In genomic region chr17:64667807-64668721, GRCh38 we compare ENCODE assay signal across 8 cellular contexts. TPM values are rescaled to one million over a fixed set of nuclear protein-coding genes. Genes with fewer than 3 reads are reported as not detected.
A peak's percentile ranks its signal among the peaks of the same experiment; 100 is the strongest.
DNase-seq lines count a peak whose midpoint lies in the region; ATAC-seq, FAIRE-seq and TF ChIP-seq lines count a peak whose summit lies in the region.
"Not testable (repeated sequence)": the region's sequence is repeated elsewhere in the genome, so short reads cannot be mapped to it uniquely, and the experiment has no call there.

No MANE protein-coding gene starts in this region.

- not testable (repeated sequence) for H3K27me3 ChIP-seq in AG04450 (ENCODE audit: control insufficient read depth, insufficient read depth, low read length); HCT116 (ENCODE audit: insufficient read depth, low read length); fibroblast of lung (ENCODE audit: control insufficient read depth, insufficient read depth, low read length); keratinocyte (ENCODE audit: control insufficient read depth, extremely low read depth, insufficient read depth, low read length); parathyroid adenoma (ENCODE audit: control insufficient read depth, insufficient read depth, low read length)

- RAD21 ChIA-PET in HCT116 (lab: Charles Lee; ENCODE audit: low non-redundant PET in 1 of 2, low total read pairs in 2 of 2, uncharacterized antibody in 2 of 2, unreplicated experiment in 2 of 2) = not testable (repeated sequence)

- peaks cover 89 to 98% of the 10 kb centered on the region in 2 experiments for H3K4me1 ChIP-seq in HCT116 (ENCODE audit: control insufficient read depth in 1 of 2, insufficient read depth in 2 of 2, low read length in 2 of 2)
- not testable (repeated sequence) for H3K4me1 ChIP-seq in fibroblast of lung (ENCODE audit: control insufficient read depth, extremely low read depth, insufficient read depth, low read length); parathyroid adenoma
- H3K4me1 ChIP-seq in keratinocyte (ENCODE audit: control insufficient read depth, extremely low read depth, insufficient read depth, low read length) = peaks cover 32% of the 10 kb centered on the region

- peak overlapping the region; percentile 34 for H3K9ac ChIP-seq in HCT116 (ENCODE audit: low read length)
- not testable (repeated sequence) for H3K9ac ChIP-seq in fibroblast of lung (ENCODE audit: insufficient read depth, low read length); keratinocyte (ENCODE audit: control insufficient read depth, extremely low read depth, insufficient read depth, low read length); parathyroid adenoma

- H3K4me1 Mint-ChIP-seq in MCF 10A (ENCODE audit: insufficient read depth, unreplicated experiment) = peaks cover 14% of the 10 kb centered on the region

- not testable (repeated sequence) for H3K4me3 Mint-ChIP-seq in MCF 10A (ENCODE audit: unreplicated experiment)

- not testable (repeated sequence) for H3K9me2 ChIP-seq in HCT116 (ENCODE audit: insufficient read depth)

- DNase-seq in AG04450 (ENCODE audit: low read depth, low spot score) = peak; percentile 84
- peak; percentile 73 for DNase-seq in HCT116 (ENCODE audit: low read depth, low spot score)
- DNase-seq in NCI-H226 = peak; percentile 68
- DNase-seq in MCF 10A (ENCODE audit: unreplicated experiment) = peak; percentile 64
- DNase-seq in fibroblast of lung (ENCODE audit: low read depth in 2 of 2) = peak; percentile 71 to 93
- DNase-seq in keratinocyte (ENCODE audit: low read depth, low spot score) = not testable (repeated sequence)

- TF ChIP-seq POLR2A in HCT116 (IDR thresholded peaks at IDR 0.05; ENCODE audit: borderline replicate concordance, extremely low read depth, insufficient read depth, insufficient read length) = not testable (repeated sequence)

- H3K79me2 ChIP-seq in HCT116 (ENCODE audit: insufficient read depth, low read length); fibroblast of lung (ENCODE audit: control insufficient read depth, insufficient read depth, low read length); keratinocyte (ENCODE audit: control insufficient read depth, insufficient read depth, low read length); parathyroid adenoma: not testable (repeated sequence)

- dilution Hi-C loops in keratinocyte (cut with MboI; ENCODE audit: extremely low pct_ligation_motif_present, low sequenced_read_pairs) = not testable (repeated sequence)

- TF ChIP-seq RAD21 in HCT116 (IDR thresholded peaks at IDR 0.05; ENCODE audit: low read depth) = peak; percentile 28; the same call in 1 of the 2 replicates

- ATAC-seq in HCT116 (peak; percentile 53), SK-N-SH treated with all-trans-retinoic acid at 6 μM for 48 hours (peak; percentile 48)

- CTCF ChIA-PET in AG04450 (lab: Charles Lee) = interaction anchor here (0.7 kb wide), 1 partner anchor 81 kb away, joined by 3 read pairs; no protein-coding TSS in a partner anchor
- CTCF ChIA-PET in HCT116 (lab: Charles Lee); MCF 10A (lab: Yijun Ruan, JAX): not testable (repeated sequence)

- not testable (repeated sequence) for H3K4me3 ChIP-seq in AG04450 (ENCODE audit: low read depth, low read length); fibroblast of lung (replicated peaks in 1 of 4; ENCODE audit: control extremely low read depth in 1 of 4, insufficient read depth in 1 of 4, low read depth in 3 of 4, low read length in 4 of 4); keratinocyte (ENCODE audit: control insufficient read depth in 2 of 3, extremely low read depth in 1 of 3, insufficient read depth in 2 of 3, low read depth in 1 of 3, low read length in 3 of 3); parathyroid adenoma (ENCODE audit: low read depth, low read length)
- H3K4me3 ChIP-seq in HCT116 (replicated peaks in 1 of 2; ENCODE audit: low read depth in 1 of 2, low read length in 2 of 2) = peak overlapping the region; percentile 6 to 26

- intact Hi-C loops in HCT116 (cut with micrococcal nuclease) = not testable (repeated sequence)
- intact Hi-C loops in MCF 10A (cut with micrococcal nuclease) = loop anchor here (10.0 kb wide), 1 partner anchor 107 kb away; no protein-coding TSS in a partner anchor

- H3K9me1 ChIP-seq in keratinocyte (ENCODE audit: control insufficient read depth, extremely low read depth, insufficient read depth, low read length) = not testable (repeated sequence)

- H3K4me2 ChIP-seq in HCT116 (ENCODE audit: low read length) (peak overlapping the region; percentile 70), keratinocyte (ENCODE audit: control insufficient read depth, extremely low read depth, insufficient read depth, low read depth, low read length) (peak overlapping the region; percentile 37)
- not testable (repeated sequence) for H3K4me2 ChIP-seq in fibroblast of lung (ENCODE audit: extremely low read depth, insufficient read depth, low read length); parathyroid adenoma (ENCODE audit: low read length)

- not testable (repeated sequence) for FAIRE-seq in keratinocyte (lab: Jason Lieb, UNC)

- H3K27ac ChIP-seq in AG04450 (ENCODE audit: low read depth, low read length) (peak overlapping the region; percentile 66), HCT116 (ENCODE audit: low read depth, low read length) (peak overlapping the region; percentile 88), fibroblast of lung (ENCODE audit: insufficient read depth, low read length) (peak overlapping the region; percentile 14)
- H3K27ac ChIP-seq in keratinocyte (ENCODE audit: control insufficient read depth, insufficient read depth, low read length); parathyroid adenoma: not testable (repeated sequence)

- not testable (repeated sequence) for H3K36me3 ChIP-seq in HCT116 (ENCODE audit: control insufficient read depth in 1 of 2, insufficient read depth in 2 of 2, low read length in 2 of 2); fibroblast of lung (ENCODE audit: control insufficient read depth, insufficient read depth, low read length); keratinocyte (ENCODE audit: control insufficient read depth in 2 of 2, extremely low read depth in 1 of 2, insufficient read depth in 2 of 2, low read length in 2 of 2); parathyroid adenoma (ENCODE audit: control insufficient read depth, insufficient read depth, low read length)

- H4K20me1 ChIP-seq in HCT116 (ENCODE audit: insufficient read depth); fibroblast of lung (ENCODE audit: control insufficient read depth, extremely low read depth, insufficient read depth, low read length); keratinocyte (ENCODE audit: control insufficient read depth, extremely low read depth, insufficient read depth, low read length): not testable (repeated sequence)

- not testable (repeated sequence) for BruUV-seq in HCT116 (replicated peaks; lab: Mats Ljungman, UMichigan); MCF 10A (replicated peaks; lab: Mats Ljungman, UMichigan)

- H3K27me3 Mint-ChIP-seq in MCF 10A (ENCODE audit: insufficient read depth, unreplicated experiment) = not testable (repeated sequence)

- H2AFZ ChIP-seq in HCT116 (ENCODE audit: low read depth, low read length, poor library complexity, severe bottlenecking) (peak overlapping the region; percentile 81), keratinocyte (ENCODE audit: control insufficient read depth, low read length) (peak overlapping the region; percentile 39), parathyroid adenoma (peak overlapping the region; percentile 33)
- not testable (repeated sequence) for H2AFZ ChIP-seq in fibroblast of lung (ENCODE audit: low read length)

- not testable (repeated sequence) for H3K9me3 Mint-ChIP-seq in MCF 10A (ENCODE audit: unreplicated experiment)

- H3K36me3 Mint-ChIP-seq in MCF 10A (ENCODE audit: insufficient read depth, unreplicated experiment) = not testable (repeated sequence)

- POLR2A ChIA-PET in AG04450 (lab: Yijun Ruan, JAX) = interaction anchor here (0.7 kb wide), 1 partner anchor 10 kb away, joined by 3 read pairs; no protein-coding TSS in a partner anchor
- POLR2A ChIA-PET in HCT116 (lab: Charles Lee) = interaction anchor here (0.6 to 3.2 kb wide), 5 partner anchors 11 to 63 kb away, joined by 3 to 18 read pairs (median 4); no protein-coding TSS in a partner anchor
- POLR2A ChIA-PET in MCF 10A (lab: Yijun Ruan, JAX) = interaction anchor here (0.6 to 1.2 kb wide), 4 partner anchors 9 to 163 kb away, joined by 3 to 4 read pairs (median 4); partner anchors contain the start of gene CEP95

- TF ChIP-seq CTCF in AG04450 (IDR thresholded peaks at IDR 0.05; ENCODE audit: low read depth, low read length); HCT116 (IDR thresholded peaks at IDR 0.05 in 2 of 3, conservative IDR thresholded peaks at IDR 0.05 in 1 of 3; ENCODE audit: borderline replicate concordance in 1 of 3, insufficient read depth in 1 of 3, low read depth in 2 of 3, low read length in 2 of 3); MCF 10A (IDR thresholded peaks at IDR 0.05; ENCODE audit: unreplicated experiment); fibroblast of lung (conservative IDR thresholded peaks at IDR 0.05 in 1 of 2, IDR thresholded peaks at IDR 0.05 in 1 of 2; ENCODE audit: low read depth in 1 of 2, low read length in 2 of 2); keratinocyte (optimal IDR thresholded peaks at IDR 0.05 in 1 of 3, IDR thresholded peaks at IDR 0.05 in 1 of 3, conservative IDR thresholded peaks at IDR 0.05 in 1 of 3; ENCODE audit: extremely low read depth in 1 of 3, insufficient read depth in 2 of 3, low read length in 3 of 3); parathyroid adenoma (IDR thresholded peaks at IDR 0.05): not testable (repeated sequence)

- not testable (repeated sequence) for H3K9me3 ChIP-seq in AG04450 (ENCODE audit: control insufficient read depth, insufficient read depth, low read length); HCT116 (ENCODE audit: control insufficient read depth in 1 of 2, insufficient read depth in 1 of 2, low read depth in 1 of 2, low read length in 2 of 2); fibroblast of lung (ENCODE audit: control insufficient read depth, insufficient read depth, low read depth, low read length); keratinocyte (ENCODE audit: control insufficient read depth, low read depth, low read length); parathyroid adenoma (ENCODE audit: control insufficient read depth, low read length)

- not testable (repeated sequence) for H3K27ac Mint-ChIP-seq in MCF 10A (ENCODE audit: low read depth, unreplicated experiment)

RNA-seq across cellular contexts. Expression of gene SMURF2, which starts 6.0 kb away (rescaled TPM):
- polyA plus RNA-seq in AG04450 (2011; rRNA removed) (130 and 147 TPM in 2 replicates), fibroblast of lung (96.3 and 103 TPM in 2 replicates), keratinocyte (50.2 to 136 TPM (median 128 TPM) in 3 replicates)
- polyA minus RNA-seq in AG04450 (2011; rRNA and poly(A)+ RNA removed) = 207 and 286 TPM in 2 replicates
- total RNA-seq in HCT116 (2021; ENCODE audit: unreplicated experiment) (127 TPM), MCF 10A (2022) (49.2 and 55.8 TPM in 2 replicates), fibroblast of lung (71.7 and 108 TPM in 2 replicates)
- polyA plus RNA-seq in HCT116 (2012) = 71.8 and 86.2 TPM in 2 replicates
- 75.4 and 85.6 TPM in 2 replicates for polyA plus RNA-seq in fibroblast of lung (2012)
- polyA minus RNA-seq in fibroblast of lung (ENCODE audit: low replicate concordance) (28.3 and 42.8 TPM in 2 replicates), keratinocyte (87.3 to 270 TPM (median 122 TPM) in 3 replicates)
- polyA plus RNA-seq in keratinocyte (2011; ENCODE audit: low read depth) = 23.7 TPM
- 56.4 and 91.8 TPM in 2 replicates for polyA plus RNA-seq in keratinocyte (2011; cell fraction: cytosol; rRNA removed)
- 92.4 and 110 TPM in 2 replicates for polyA plus RNA-seq in keratinocyte (2011; cell fraction: nucleus; rRNA removed)
- polyA plus RNA-seq in keratinocyte (2012; ENCODE audit: low replicate concordance) = 15.5 and 140 TPM in 2 replicates
- 76.4 TPM for polyA minus RNA-seq in keratinocyte (2011; cell fraction: cytosol; rRNA and poly(A)+ RNA removed)
- polyA minus RNA-seq in keratinocyte (2011; cell fraction: nucleus; rRNA and poly(A)+ RNA removed) = 75.9 and 171 TPM in 2 replicates
